ENCODE assay signal across 8 cellular contexts in genomic region chr4:4488405-4489404, GRCh38. TPM values are rescaled to one million over a fixed set of nuclear protein-coding genes. Genes with fewer than 3 reads are reported as not detected.
DNase-seq lines count a peak whose midpoint lies in the region; ATAC-seq, FAIRE-seq and TF ChIP-seq lines count a peak whose summit lies in the region.

No MANE protein-coding gene starts in this region.

- no peak overlapping the region for H3K27ac Mint-ChIP-seq in activated T-helper 17 cell treated with anti-CD3 and anti-CD28 coated beads, Interleukin-2, amount 50 U/mL, for 72 hours

- H3K4me1 ChIP-seq in pancreas: peaks cover 5 to 18% (median 10%) of the 10 kb centered on the region in 3 donors
- H3K4me1 ChIP-seq in upper lobe of left lung: peaks cover 5 to 8% (median 7%) of the 10 kb centered on the region in 4 donors

- H3K27ac ChIP-seq in pancreas (no peak overlapping the region), upper lobe of left lung (no peak overlapping the region)

- DNase-seq in DMS53 (lab: John Stamatoyannopoulos, UW): peak; percentile 91
- peak; percentile 55 for DNase-seq in HK-2 (ENCODE audit: unreplicated experiment)
- DNase-seq in RPMI7951 (ENCODE audit: low read depth): peak; percentile 66
- peak; percentile 60 for DNase-seq in foreskin melanocyte
- peak in 4 of 6 donors; percentile 38 to 70 (median 48) for DNase-seq in pancreas
- peak in 1 of 2 donors; percentile 37 for DNase-seq in upper lobe of left lung

- no peak for TF ChIP-seq POLR2A in upper lobe of left lung (IDR thresholded peaks at IDR 0.05)

- TF ChIP-seq CTCF in pancreas (IDR thresholded peaks at IDR 0.05) (peak; percentile 71 to 84 (median 77)), upper lobe of left lung (IDR thresholded peaks at IDR 0.05) (peak; percentile 57 to 84 (median 78))

- WGBS in pancreas, 2 donors: 30 to 33% methylated on average over 6 of the region's 6 CpGs
- WGBS in upper lobe of left lung, 2 donors: 39 to 44% methylated on average over 6 of the region's 6 CpGs

- H3K36me3 ChIP-seq in pancreas (no peaks in the 10 kb centered on the region), upper lobe of left lung (no peaks in the 10 kb centered on the region)

- intact Hi-C loops in pancreas (cut with DNase I): no loop called here

- H3K36me3 Mint-ChIP-seq in activated T-helper 17 cell treated with anti-CD3 and anti-CD28 coated beads, Interleukin-2, amount 50 U/mL, for 72 hours (ENCODE audit: low read depth): no peaks in the 10 kb centered on the region

- peak; percentile 94 for FAIRE-seq in pancreas (lab: Jason Lieb, UNC)

- no peak overlapping the region for H3K4me3 Mint-ChIP-seq in activated T-helper 17 cell treated with anti-CD3 and anti-CD28 coated beads, Interleukin-2, amount 50 U/mL, for 72 hours

- no peaks in the 10 kb centered on the region for H3K27me3 Mint-ChIP-seq in activated T-helper 17 cell treated with anti-CD3 and anti-CD28 coated beads, Interleukin-2, amount 50 U/mL, for 72 hours

- H3K4me3 ChIP-seq in pancreas: no peak overlapping the region
- H3K4me3 ChIP-seq in upper lobe of left lung: no peak overlapping the region

- H3K4me1 Mint-ChIP-seq in activated T-helper 17 cell treated with anti-CD3 and anti-CD28 coated beads, Interleukin-2, amount 50 U/mL, for 72 hours: peaks cover 5% of the 10 kb centered on the region

- H3K9me3 Mint-ChIP-seq in activated T-helper 17 cell treated with anti-CD3 and anti-CD28 coated beads, Interleukin-2, amount 50 U/mL, for 72 hours: no peaks in the 10 kb centered on the region

- ATAC-seq in GM21360 (IDR thresholded peaks at IDR 0.05; ENCODE audit: unreplicated experiment) (peak; percentile 59), pancreas (peak; percentile 87 to 97 (median 95)), upper lobe of left lung (ENCODE audit: low FRiP score in 2 of 2) (peak; percentile 77 to 92)
- peak; percentile 86 for ATAC-seq in activated T-helper 17 cell treated with anti-CD3 and anti-CD28 coated beads, Interleukin-2, amount 50 U/mL, for 72 hours (replicated peaks)

- H3K9me3 ChIP-seq in pancreas (no peaks in the 10 kb centered on the region), upper lobe of left lung (no peaks in the 10 kb centered on the region)

- H3K27me3 ChIP-seq in pancreas (no peaks in the 10 kb centered on the region), upper lobe of left lung (no peaks in the 10 kb centered on the region)

- no peak for TF ChIP-seq EP300 in upper lobe of left lung (IDR thresholded peaks at IDR 0.05)

RNA-seq across cellular contexts. Expression of gene STX18, which starts 53.1 kb away (rescaled TPM):
- total RNA-seq in RPMI7951 (2014; rRNA removed; shearing (Covaris generic)): 21.5 and 24.2 TPM in 2 replicates
- total RNA-seq in activated T-helper 17 cell treated with anti-CD3 and anti-CD28 coated beads, Interleukin-2, amount 50 U/mL, for 72 hours: 10 to 100 TPM; 19.1 to 26.9 TPM
- 10 to 100 TPM; 13.6 to 26.0 (median 18.1) TPM for total RNA-seq in pancreas
- polyA plus RNA-seq in pancreas: 10 to 100 TPM; 30.0 to 35.9 TPM
- 10 to 100 TPM; 23.7 to 48.1 (median 29.2) TPM for total RNA-seq in upper lobe of left lung
